13 cellular contexts compared by ENCODE assay signal in the genomic region with DNA sequence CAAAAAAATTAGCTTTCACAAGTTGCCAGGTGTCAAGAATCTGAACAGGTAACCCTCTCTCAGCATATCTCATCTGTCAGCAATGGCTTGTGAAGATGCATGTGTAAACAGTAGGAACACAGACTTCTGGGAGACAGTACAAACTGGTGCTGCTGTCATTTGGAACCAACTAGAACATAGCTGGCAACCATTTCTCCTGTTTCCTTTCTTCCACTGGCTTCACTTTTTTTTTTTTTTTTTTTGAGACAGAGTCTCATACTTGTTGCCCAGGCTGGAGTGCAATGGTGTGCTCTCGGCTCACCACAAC. TPM values are rescaled to one million over a fixed set of nuclear protein-coding genes. Genes with fewer than 3 reads are reported as not detected.
DNase-seq lines count a peak whose midpoint lies in the region; ATAC-seq, FAIRE-seq and TF ChIP-seq lines count a peak whose summit lies in the region.
"Had no signal": no experiment of that assay in that cellular context is flagged by ENCODE, and none has a peak within 500 bp of the region (broad histone marks: within the 10 kb centered on the region; RNA-seq: fewer than 3 reads in every experiment).

No MANE protein-coding gene starts in this region.

- no peak overlapping the region for H3K4me3 Mint-ChIP-seq in CD14-positive monocyte
- peak overlapping the region; percentile 90 for H3K4me3 Mint-ChIP-seq in endodermal cell

- H3K4me3 ChIP-seq in OCI-LY7 (ENCODE audit: low read depth, low read length, poor library complexity, severe bottlenecking) (no peak overlapping the region), endodermal cell (ENCODE audit: low read length) (peak overlapping the region; percentile 97), pancreas (no peak overlapping the region)
- no peak overlapping the region for H3K4me3 ChIP-seq in effector memory CD4-positive, alpha-beta T cell (ENCODE audit: insufficient read depth, low read depth, low read length, poor library complexity, severe bottlenecking)

- POLR2A ChIA-PET in OCI-LY7 (lab: Charles Lee) = interaction anchor here (0.7 to 1.5 kb wide), 12 partner anchors 13 to 132 kb away, joined by 3 to 9 read pairs (median 4); partner anchors contain the start of gene RPS13

- H3K27ac ChIP-seq in OCI-LY7 (ENCODE audit: low read depth, low read length, poor library complexity, severe bottlenecking) = no peak overlapping the region
- peak overlapping the region; percentile 96 for H3K27ac ChIP-seq in endodermal cell (ENCODE audit: low read depth, low read length)
- peak overlapping the region in 3 of 4 donors; percentile 96 to 98 (median 98) for H3K27ac ChIP-seq in pancreas
- no peak overlapping the region for H3K27ac ChIP-seq in effector memory CD4-positive, alpha-beta T cell (ENCODE audit: insufficient read depth, low read length, poor library complexity, severe bottlenecking)

- no peak for FAIRE-seq in pancreas (lab: Jason Lieb, UNC)
- FAIRE-seq: H54 had no signal

- ATAC-seq in pancreas = no peak

- H3K79me2 ChIP-seq in OCI-LY7 (ENCODE audit: insufficient read depth, low read depth, low read length) = peaks cover 36% of the 10 kb centered on the region

- TF ChIP-seq CTCF in CD14-positive monocyte (IDR thresholded peaks at IDR 0.05) (no peak), OCI-LY7 (conservative IDR thresholded peaks at IDR 0.05; ENCODE audit: low read length) (no peak), endodermal cell (conservative IDR thresholded peaks at IDR 0.05) (no peak), pancreas (IDR thresholded peaks at IDR 0.05) (no peak)

- 95% methylated on average over 1 of the region's 1 CpG; no CpG with 5 or more reads in 1 of the 2 experiments for WGBS in endodermal cell (ENCODE audit: insufficient coverage in 1 of 2, insufficient read length in 1 of 2), 2 experiments
- WGBS in pancreas, 2 donors = 98 to 100% methylated on average over 1 of the region's 1 CpG

- peak overlapping the region; percentile 21 for H3K9ac ChIP-seq in endodermal cell (ENCODE audit: extremely low read depth, low read length, poor library complexity, severe bottlenecking)

- intact Hi-C loops in CD14-positive monocyte (cut with micrococcal nuclease) = loop anchor here (2.0 to 10.0 kb wide), 5 partner anchors 67 to 145 kb away; partner anchors contain the start of genes NUCB2 (in 2 of the 2), RPS13 (in 2 of the 2) and NCR3LG1 (in 1 of the 2)
- intact Hi-C loops in OCI-LY7 (cut with micrococcal nuclease; ENCODE audit: unreplicated experiment) = loop anchor here (2.0 kb wide), 1 partner anchor 133 kb away; the partner anchor contains the start of gene RPS13
- intact Hi-C loops in pancreas (cut with DNase I) = no loop called here

- H3K9me2 ChIP-seq in OCI-LY7 (ENCODE audit: insufficient read depth, low read length) = no peaks in the 10 kb centered on the region

- H2AFZ ChIP-seq in OCI-LY7 (ENCODE audit: low read length) = peak overlapping the region; percentile 90; the same call in 1 of the 2 replicates

- peaks cover 49% of the 10 kb centered on the region for H3K4me1 Mint-ChIP-seq in CD14-positive monocyte
- peaks cover 22% of the 10 kb centered on the region for H3K4me1 Mint-ChIP-seq in endodermal cell

- peaks cover 0 to 2% of the 10 kb centered on the region in 2 donors for H3K36me3 Mint-ChIP-seq in CD14-positive monocyte
- H3K36me3 Mint-ChIP-seq in endodermal cell (ENCODE audit: low read depth) = peaks cover 26% of the 10 kb centered on the region

- peak overlapping the region; percentile 97 for H3K4me2 ChIP-seq in OCI-LY7 (ENCODE audit: low read length)

- H3K27me3 ChIP-seq in endodermal cell (ENCODE audit: control insufficient read depth, insufficient read depth, low read length, poor library complexity, severe bottlenecking) (no peaks in the 10 kb centered on the region), pancreas (no peaks in the 10 kb centered on the region)
- no peaks in the 10 kb centered on the region for H3K27me3 ChIP-seq in effector memory CD4-positive, alpha-beta T cell (replicated peaks; ENCODE audit: control insufficient read depth, insufficient read depth, low read length, poor library complexity, severe bottlenecking)
- H3K27me3 ChIP-seq: tibial nerve had no signal

- BruUV-seq in OCI-LY7 (replicated peaks; lab: Mats Ljungman, UMichigan) = no TSS peak

- DNase-seq in CD14-positive monocyte (ENCODE audit: low spot score) = no peak
- DNase-seq in OCI-LY7 (ENCODE audit: low spot score) = no peak
- no peak for DNase-seq in endodermal cell
- no peak for DNase-seq in pancreas
- DNase-seq in NCI-H446 (lab: John Stamatoyannopoulos, UW) = no peak
- no peak for DNase-seq in SIG-M5 (lab: John Stamatoyannopoulos, UW)
- no peak for DNase-seq in DMS 273 treated with DMSO at 0.1 percent for 48 hours (lab: John Stamatoyannopoulos, UW)
- DNase-seq in effector memory CD4-positive, alpha-beta T cell = no peak
- DNase-seq: activated CD4-positive, alpha-beta T cell treated with anti-CD3 and anti-CD28 coated beads, Interleukin-2, amount 10 ng/mL, durations not matched to agents 24 days and 14 days; NCI-H1436 treated with DMSO at 0.1 percent for 48 hours; stimulated activated CD4-positive, alpha-beta T cell treated with anti-CD3 and anti-CD28 coated beads, Interleukin-2, amount 100 ng/mL, for 48 hours had no signal

- H3K27ac Mint-ChIP-seq in CD14-positive monocyte (peak overlapping the region; percentile 90 to 99 (median 97)), endodermal cell (no peak overlapping the region)

- peaks cover 0 to 5% (median 2%) of the 10 kb centered on the region in 3 donors for H3K27me3 Mint-ChIP-seq in CD14-positive monocyte (ENCODE audit: low read depth in 3 of 3)
- no peaks in the 10 kb centered on the region for H3K27me3 Mint-ChIP-seq in endodermal cell (ENCODE audit: insufficient read depth)

- CTCF ChIA-PET in OCI-LY7 (lab: Charles Lee; ENCODE audit: unreplicated experiment) = no interaction called here

- no peaks in the 10 kb centered on the region for H4K20me1 ChIP-seq in OCI-LY7 (ENCODE audit: insufficient read depth, low read length)

- H3K4me1 ChIP-seq in OCI-LY7 (ENCODE audit: insufficient read depth, low read length, poor library complexity, severe bottlenecking) (peaks cover 19% of the 10 kb centered on the region), endodermal cell (ENCODE audit: control insufficient read depth, insufficient read depth, low read length) (peaks cover 6% of the 10 kb centered on the region), pancreas (peaks cover 6 to 17% (median 10%) of the 10 kb centered on the region in 3 donors)
- H3K4me1 ChIP-seq in effector memory CD4-positive, alpha-beta T cell (ENCODE audit: control insufficient read depth, insufficient read depth, low read length, poor library complexity, severe bottlenecking) = peaks cover 9% of the 10 kb centered on the region

- peaks cover 0 to 7% (median 5%) of the 10 kb centered on the region in 7 donors for H3K9me3 Mint-ChIP-seq in CD14-positive monocyte
- peaks cover 9% of the 10 kb centered on the region for H3K9me3 Mint-ChIP-seq in endodermal cell

- H3K36me3 ChIP-seq in OCI-LY7 (ENCODE audit: insufficient read depth, low read length) = peaks cover 7% of the 10 kb centered on the region
- H3K36me3 ChIP-seq in endodermal cell (ENCODE audit: control insufficient read depth, insufficient read depth, low read length) = peaks cover 17% of the 10 kb centered on the region
- no peaks in the 10 kb centered on the region for H3K36me3 ChIP-seq in pancreas
- no peaks in the 10 kb centered on the region for H3K36me3 ChIP-seq in effector memory CD4-positive, alpha-beta T cell (ENCODE audit: control insufficient read depth, insufficient read depth, low read length)
- H3K36me3 ChIP-seq: tibial nerve had no signal

- H3K9me3 ChIP-seq in OCI-LY7 (ENCODE audit: low read length) = peaks cover 5% of the 10 kb centered on the region; the same call in 1 of the 2 replicates
- H3K9me3 ChIP-seq in endodermal cell (ENCODE audit: control insufficient read depth, low read length) = peaks cover 12% of the 10 kb centered on the region
- H3K9me3 ChIP-seq in pancreas = no peaks in the 10 kb centered on the region
- no peaks in the 10 kb centered on the region for H3K9me3 ChIP-seq in effector memory CD4-positive, alpha-beta T cell (ENCODE audit: control insufficient read depth, low read length)

RNA-seq across cellular contexts. Expression of gene PIK3C2A, which starts 2.1 kb away (rescaled TPM):
- polyA plus RNA-seq in CD14-positive monocyte (1 to 10 TPM; 5.3 to 6.0 TPM), pancreas (1 to 10 TPM; 5.4 to 9.1 TPM)
- total RNA-seq in OCI-LY7 (2014; rRNA removed; shearing (Covaris generic)) = 17.4 and 57.2 TPM in 2 replicates
- total RNA-seq in OCI-LY7 (2022) (41.8 and 43.9 TPM in 2 replicates), endodermal cell (100 to 1,000 TPM; 108 to 109 TPM), pancreas (10 to 100 TPM; 17.3 to 33.2 (median 23.6) TPM)
- 47.2 TPM for polyA plus RNA-seq in endodermal cell (2013, experiment 1 of 2)
- 51.9 TPM for polyA plus RNA-seq in endodermal cell (2013, experiment 2 of 2)

Comparison
In these comparisons a context has a peak if more than half of its experiments do, and no peak if none do; other contexts are left out.
1. H3K27ac ChIP-seq: peak in endodermal cell (single experiment) and pancreas (3 of 4); none in OCI-LY7 (single experiment) and effector memory CD4-positive, alpha-beta T cell (single experiment).
2. intact Hi-C loops: an anchor here in CD14-positive monocyte (2.0 to 10.0 kb wide) and OCI-LY7 (2.0 kb wide); none called in pancreas.